ENCODE assay signal across 9 cellular contexts in the genomic region with DNA sequence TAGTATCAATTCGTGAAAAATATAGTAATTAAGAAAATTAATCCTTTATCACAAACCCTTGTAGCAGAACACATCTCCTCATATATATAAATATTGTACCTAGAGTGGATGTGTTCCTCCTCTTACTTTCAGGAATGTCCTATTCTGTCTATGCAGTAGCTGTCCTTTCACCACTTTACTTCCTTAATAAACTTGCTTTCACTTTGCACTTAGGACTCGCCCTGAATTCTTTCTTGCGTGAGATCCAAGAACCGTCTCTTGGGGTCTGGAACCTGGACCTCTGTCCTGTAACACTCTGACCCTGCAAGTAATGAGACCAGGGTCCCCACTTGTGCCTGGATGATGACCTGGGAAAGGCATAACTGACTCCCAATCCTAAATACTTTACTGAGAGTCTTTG.
DNase-seq lines count a peak whose midpoint lies in the region; ATAC-seq, FAIRE-seq and TF ChIP-seq lines count a peak whose summit lies in the region.
"Had no signal": no experiment of that assay in that cellular context is flagged by ENCODE, and none has a peak within 500 bp of the region (broad histone marks: within the 10 kb centered on the region; RNA-seq: fewer than 3 reads in every experiment).

No MANE protein-coding gene starts in this region.

- no peak for ATAC-seq in HG03095 (IDR thresholded peaks at IDR 0.05; ENCODE audit: unreplicated experiment)

- no peak for FAIRE-seq in bronchial epithelial cell (lab: Jason Lieb, UNC)
- FAIRE-seq: RCC 7860 had no signal

- WGBS in HUES64, result 76% methylated on average over 3 of the region's 4 CpGs
- 74% methylated on average over 4 of the region's 4 CpGs for whole genome bisulfite sequencing in smooth muscle cell (ENCODE audit: low lambda C conversion rate)

- peak overlapping the region; percentile 42 for H3K4me2 ChIP-seq in smooth muscle cell

- no peak overlapping the region for H2AFZ ChIP-seq in smooth muscle cell (ENCODE audit: low read depth)

- H3K9me3 ChIP-seq in HUES64 (ENCODE audit: insufficient read depth, low read depth, low read length) (peaks cover 8% of the 10 kb centered on the region; the same call in 1 of the 2 replicates), smooth muscle cell (replicated peaks; ENCODE audit: low read depth) (no peaks in the 10 kb centered on the region)

- DNase-seq in bronchial epithelial cell (ENCODE audit: low read depth) (no peak), left kidney (ENCODE audit: low read depth, low spot score) (peak; percentile 15), smooth muscle cell (lab: John Stamatoyannopoulos, UW; ENCODE audit: unreplicated experiment) (no peak), amniotic stem cell (lab: John Stamatoyannopoulos, UW) (no peak)
- DNase-seq in activated naive CD4-positive, alpha-beta T cell (lab: John Stamatoyannopoulos, UW), result no peak
- DNase-seq in stimulated activated CD4-positive, alpha-beta T cell treated with anti-CD3 and anti-CD28 coated beads, Interleukin-12 subunit alpha, Interleukin-12 subunit beta, amount 100 ng/mL, for 4 hours, result no peak

- H3K36me3 ChIP-seq in HUES64 (ENCODE audit: insufficient read depth, low read length), result no peaks in the 10 kb centered on the region
- H3K36me3 ChIP-seq in bronchial epithelial cell (ENCODE audit: control insufficient read depth, insufficient read depth, low read length), result no peaks in the 10 kb centered on the region
- H3K36me3 ChIP-seq in smooth muscle cell (ENCODE audit: low read depth), result no peaks in the 10 kb centered on the region

- peaks cover 72% of the 10 kb centered on the region for H3K4me1 ChIP-seq in HUES64 (ENCODE audit: insufficient read depth, low read length)
- peaks cover 43% of the 10 kb centered on the region for H3K4me1 ChIP-seq in smooth muscle cell (ENCODE audit: low read depth)

- peaks cover 96% of the 10 kb centered on the region for H4K20me1 ChIP-seq in smooth muscle cell (ENCODE audit: low read depth)

- no peak overlapping the region; the same call in 1 of the 2 replicates for H3K9ac ChIP-seq in HUES64 (ENCODE audit: low read depth, low read length)
- H3K9ac ChIP-seq in smooth muscle cell (ENCODE audit: low read depth), result no peak overlapping the region

- H3K27ac ChIP-seq in HUES64 (ENCODE audit: low read depth, low read length) (peak overlapping the region; percentile 59; the same call in 1 of the 2 replicates), smooth muscle cell (ENCODE audit: low read depth) (no peak overlapping the region)

- H3K27me3 ChIP-seq in HUES64 (ENCODE audit: insufficient read depth, low read length), result no peaks in the 10 kb centered on the region
- H3K27me3 ChIP-seq in bronchial epithelial cell (ENCODE audit: control insufficient read depth, insufficient read depth, low read length), result no peaks in the 10 kb centered on the region
- no peaks in the 10 kb centered on the region for H3K27me3 ChIP-seq in smooth muscle cell (ENCODE audit: low read depth)

- TF ChIP-seq CTCF in bronchial epithelial cell (IDR thresholded peaks at IDR 0.05; ENCODE audit: insufficient read depth, low read length, severe bottlenecking) (no peak), smooth muscle cell (IDR thresholded peaks at IDR 0.05; ENCODE audit: borderline replicate concordance, insufficient read depth, poor library complexity, severe bottlenecking) (no peak)

- no peak overlapping the region for H3K4me3 ChIP-seq in HUES64 (ENCODE audit: low read length)
- H3K4me3 ChIP-seq in bronchial epithelial cell (ENCODE audit: low read depth, low read length), result peak overlapping the region; percentile 10
- no peak overlapping the region for H3K4me3 ChIP-seq in smooth muscle cell

- H3F3A ChIP-seq in smooth muscle cell (ENCODE audit: low read depth), result peaks cover 8% of the 10 kb centered on the region

- H3K79me2 ChIP-seq in smooth muscle cell (ENCODE audit: low read depth), result peaks cover 50% of the 10 kb centered on the region
